ENCODE assay signal across 20 cellular contexts in genomic region chr2:71586471-71586870, GRCh38.
DNase-seq lines count a peak whose midpoint lies in the region; ATAC-seq and TF ChIP-seq lines count a peak whose summit lies in the region.
"Had no signal": no experiment of that assay in that cellular context is flagged by ENCODE, and none has a peak within 500 bp of the region (broad histone marks: within the 10 kb centered on the region; RNA-seq: fewer than 3 reads in every experiment).

No MANE protein-coding gene starts in this region.

- in situ Hi-C loops in GM13977 (cut with MboI; ENCODE audit: low pct_unique_long_range_greater_than_20kb, low sequenced_read_pairs, unreplicated experiment), result no loop called here

- no peak overlapping the region for H3K27ac Mint-ChIP-seq in WTC11
- H3K27ac Mint-ChIP-seq: CD8-positive, alpha-beta T cell had no signal

- no peak for ATAC-seq in Right ventricle myocardium inferior
- peak; percentile 16; the same call in 1 of the 2 replicates for ATAC-seq in WTC11
- ATAC-seq: A549; CD8-positive, alpha-beta T cell had no signal

- TF ChIP-seq CTCF in left ventricle myocardium inferior (IDR thresholded peaks at IDR 0.05; ENCODE audit: borderline replicate concordance), result no peak
- TF ChIP-seq CTCF in WTC11 (IDR thresholded peaks at IDR 0.05), result no peak
- no peak for TF ChIP-seq CTCF in GM13977 (IDR thresholded peaks at IDR 0.05; ENCODE audit: extremely low read depth, insufficient read depth, missing control alignments)

- no peaks in the 10 kb centered on the region for H3K36me3 Mint-ChIP-seq in WTC11
- H3K36me3 Mint-ChIP-seq: CD8-positive, alpha-beta T cell had no signal

- peaks cover 27% of the 10 kb centered on the region for H3K36me3 ChIP-seq in left ventricle myocardium inferior
- H3K36me3 ChIP-seq: BLaER1 had no signal

- H3K9me3 ChIP-seq in left ventricle myocardium inferior (replicated peaks), result no peaks in the 10 kb centered on the region
- H3K9me3 ChIP-seq: A549, BLaER1 had no signal

- no peak overlapping the region for H3K4me3 Mint-ChIP-seq in WTC11
- H3K4me3 Mint-ChIP-seq: CD14-positive monocyte; CD8-positive, alpha-beta T cell had no signal

- H3K27me3 ChIP-seq in left ventricle myocardium inferior (ENCODE audit: low read depth), result no peaks in the 10 kb centered on the region
- H3K27me3 ChIP-seq in layer of hippocampus (ENCODE audit: control insufficient read depth, insufficient read depth, low read length), result no peaks in the 10 kb centered on the region
- H3K27me3 ChIP-seq: BLaER1 had no signal

- POLR2A ChIA-PET in WTC11 (lab: Charles Lee), result no interaction called here

- H3K27ac ChIP-seq in left ventricle myocardium inferior (replicated peaks), result no peak overlapping the region
- H3K27ac ChIP-seq in layer of hippocampus (ENCODE audit: low read depth, low read length), result peak overlapping the region; percentile 21
- H3K27ac ChIP-seq in substantia nigra (ENCODE audit: low read depth, low read length, poor library complexity, severe bottlenecking), result peak overlapping the region; percentile 63
- H3K27ac ChIP-seq: 22Rv1, A549, BLaER1 had no signal

- H3K27me3 Mint-ChIP-seq in WTC11 (ENCODE audit: low read depth), result no peaks in the 10 kb centered on the region

- CTCF ChIA-PET in WTC11 (lab: Charles Lee), result no interaction called here

- no peaks in the 10 kb centered on the region for H3K9me3 Mint-ChIP-seq in WTC11
- H3K9me3 Mint-ChIP-seq: CD14-positive monocyte; CD8-positive, alpha-beta T cell had no signal

- no peak overlapping the region for H3K4me3 ChIP-seq in left ventricle myocardium inferior
- H3K4me3 ChIP-seq: A549, BLaER1 had no signal

- peaks cover 3% of the 10 kb centered on the region for H3K4me1 ChIP-seq in left ventricle myocardium inferior
- H3K4me1 ChIP-seq: A549 had no signal

- H3K4me1 Mint-ChIP-seq in WTC11, result peaks cover 23% of the 10 kb centered on the region

- DNase-seq in Right ventricle myocardium inferior (ENCODE audit: missing footprints), result peak; percentile 16
- no peak for DNase-seq in left ventricle myocardium inferior
- DNase-seq in WTC11 (ENCODE audit: low spot score), result no peak
- DNase-seq in substantia nigra (lab: John Stamatoyannopoulos, UW), result no peak
- DNase-seq in AML-193 (lab: John Stamatoyannopoulos, UW), result no peak
- no peak for DNase-seq in GM13977 (ENCODE audit: low spot score)
- DNase-seq in LoVo (ENCODE audit: low spot score), result no peak
- DNase-seq: CD8-positive, alpha-beta T cell; COR-L47; DMS 273 treated with DMSO at 0.1 percent for 48 hours; DMS53; DND-41; EL; GOT3; HCEC 1CT had no signal

- intact Hi-C loops in Right ventricle myocardium inferior (cut with DNase I) (no loop called here), left ventricle myocardium inferior (cut with micrococcal nuclease) (no loop called here)

TF ChIP-seq in WTC11, 78 proteins besides CTCF, POLR2A, EP300 and RAD21 (continues in another document):
- no peak for TF ChIP-seq ZNF425 (CRISPR knock-in tag; conservative IDR thresholded peaks at IDR 0.05)
- TF ChIP-seq CREM (CRISPR knock-in tag; IDR thresholded peaks at IDR 0.05), result no peak
- no peak for TF ChIP-seq ETV6 (CRISPR knock-in tag; IDR thresholded peaks at IDR 0.05)
- no peak for TF ChIP-seq IRF1 (CRISPR knock-in tag; IDR thresholded peaks at IDR 0.05)
- TF ChIP-seq, protein P1, sequence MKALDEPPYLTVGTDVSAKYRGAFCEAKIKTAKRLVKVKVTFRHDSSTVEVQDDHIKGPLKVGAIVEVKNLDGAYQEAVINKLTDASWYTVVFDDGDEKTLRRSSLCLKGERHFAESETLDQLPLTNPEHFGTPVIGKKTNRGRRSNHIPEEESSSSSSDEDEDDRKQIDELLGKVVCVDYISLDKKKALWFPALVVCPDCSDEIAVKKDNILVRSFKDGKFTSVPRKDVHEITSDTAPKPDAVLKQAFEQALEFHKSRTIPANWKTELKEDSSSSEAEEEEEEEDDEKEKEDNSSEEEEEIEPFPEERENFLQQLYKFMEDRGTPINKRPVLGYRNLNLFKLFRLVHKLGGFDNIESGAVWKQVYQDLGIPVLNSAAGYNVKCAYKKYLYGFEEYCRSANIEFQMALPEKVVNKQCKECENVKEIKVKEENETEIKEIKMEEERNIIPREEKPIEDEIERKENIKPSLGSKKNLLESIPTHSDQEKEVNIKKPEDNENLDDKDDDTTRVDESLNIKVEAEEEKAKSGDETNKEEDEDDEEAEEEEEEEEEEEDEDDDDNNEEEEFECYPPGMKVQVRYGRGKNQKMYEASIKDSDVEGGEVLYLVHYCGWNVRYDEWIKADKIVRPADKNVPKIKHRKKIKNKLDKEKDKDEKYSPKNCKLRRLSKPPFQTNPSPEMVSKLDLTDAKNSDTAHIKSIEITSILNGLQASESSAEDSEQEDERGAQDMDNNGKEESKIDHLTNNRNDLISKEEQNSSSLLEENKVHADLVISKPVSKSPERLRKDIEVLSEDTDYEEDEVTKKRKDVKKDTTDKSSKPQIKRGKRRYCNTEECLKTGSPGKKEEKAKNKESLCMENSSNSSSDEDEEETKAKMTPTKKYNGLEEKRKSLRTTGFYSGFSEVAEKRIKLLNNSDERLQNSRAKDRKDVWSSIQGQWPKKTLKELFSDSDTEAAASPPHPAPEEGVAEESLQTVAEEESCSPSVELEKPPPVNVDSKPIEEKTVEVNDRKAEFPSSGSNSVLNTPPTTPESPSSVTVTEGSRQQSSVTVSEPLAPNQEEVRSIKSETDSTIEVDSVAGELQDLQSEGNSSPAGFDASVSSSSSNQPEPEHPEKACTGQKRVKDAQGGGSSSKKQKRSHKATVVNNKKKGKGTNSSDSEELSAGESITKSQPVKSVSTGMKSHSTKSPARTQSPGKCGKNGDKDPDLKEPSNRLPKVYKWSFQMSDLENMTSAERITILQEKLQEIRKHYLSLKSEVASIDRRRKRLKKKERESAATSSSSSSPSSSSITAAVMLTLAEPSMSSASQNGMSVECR (CRISPR knock-in tag; IDR thresholded peaks at IDR 0.05; ENCODE audit: borderline replicate concordance), result no peak
- no peak for TF ChIP-seq ZNF317 (CRISPR knock-in tag; IDR thresholded peaks at IDR 0.05; ENCODE audit: borderline replicate concordance, low read depth)
- TF ChIP-seq EMX1 (CRISPR knock-in tag; IDR thresholded peaks at IDR 0.05), result no peak
- no peak for TF ChIP-seq AFF4 (CRISPR knock-in tag; IDR thresholded peaks at IDR 0.05; ENCODE audit: borderline replicate concordance)
- TF ChIP-seq ZBTB21 (CRISPR knock-in tag; IDR thresholded peaks at IDR 0.05; ENCODE audit: borderline replicate concordance), result no peak
